In the genomic region with DNA sequence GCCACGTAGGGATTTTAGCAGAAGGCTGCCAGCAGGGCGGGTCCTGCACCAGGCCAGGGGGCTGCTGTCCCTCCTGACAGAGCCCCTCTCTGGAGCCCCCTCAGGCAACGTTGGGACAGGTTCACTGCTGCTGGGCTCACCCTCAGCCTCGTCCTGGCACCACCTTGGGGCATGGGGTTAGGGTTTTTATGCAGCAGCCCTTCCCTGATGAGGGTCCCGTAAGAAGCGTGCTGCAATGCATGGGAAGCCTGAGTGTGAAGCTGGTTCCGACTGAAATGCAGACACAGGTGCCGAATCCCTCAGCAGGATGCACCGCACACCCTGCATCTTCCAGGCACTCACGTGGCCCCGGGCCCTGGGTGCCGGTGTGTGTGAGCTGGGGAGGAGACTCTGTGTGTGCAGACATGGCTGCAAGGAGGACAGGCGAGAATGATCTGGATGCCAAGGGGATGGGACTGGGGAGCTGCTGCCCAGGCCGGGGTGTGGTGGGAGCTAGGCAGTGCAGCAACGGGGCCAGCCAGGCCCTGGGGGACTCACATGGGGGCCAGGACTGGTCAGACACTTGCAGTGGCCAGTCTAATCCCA, we compare ENCODE assay signal across 12 cellular contexts. TPM values are rescaled to one million over a fixed set of nuclear protein-coding genes. Genes with fewer than 3 reads are reported as not detected.
DNase-seq lines count a peak whose midpoint lies in the region; TF ChIP-seq lines count a peak whose summit lies in the region.
"Had no signal": no experiment of that assay in that cellular context is flagged by ENCODE, and none has a peak within 500 bp of the region (broad histone marks: within the 10 kb centered on the region; RNA-seq: fewer than 3 reads in every experiment).

No MANE protein-coding gene starts in this region.

- no peak overlapping the region for H3K4me3 ChIP-seq in esophagus muscularis mucosa
- peak overlapping the region; percentile 12 for H3K4me3 ChIP-seq in mucosa of stomach (ENCODE audit: low read length)
- H3K4me3 ChIP-seq in SJCRH30: no peak overlapping the region

- WGBS in esophagus muscularis mucosa: 69% methylated on average over 14 of the region's 15 CpGs

- in situ Hi-C loops in GM13976 (cut with MboI; ENCODE audit: low sequenced_read_pairs, unreplicated experiment): no loop called here

- H3K36me3 Mint-ChIP-seq in T-helper 2 cell treated with Interferon-gamma antibody and Interleukin-4, amounts not matched to agents 5 μg/mL and 100 μg/mL, for 36 hours (ENCODE audit: low read depth): no peaks in the 10 kb centered on the region
- H3K36me3 Mint-ChIP-seq: IgD-negative memory B cell had no signal

- H3K9me3 ChIP-seq in esophagus muscularis mucosa (no peaks in the 10 kb centered on the region), mucosa of stomach (ENCODE audit: control insufficient read depth, low read length) (no peaks in the 10 kb centered on the region), SJCRH30 (replicated peaks) (no peaks in the 10 kb centered on the region)

- H3K36me3 ChIP-seq in esophagus muscularis mucosa: peaks cover 0 to 9% (median 8%) of the 10 kb centered on the region in 4 donors
- no peaks in the 10 kb centered on the region for H3K36me3 ChIP-seq in mucosa of stomach (ENCODE audit: control insufficient read depth, insufficient read depth, low read length)
- no peaks in the 10 kb centered on the region for H3K36me3 ChIP-seq in SJCRH30

- no peaks in the 10 kb centered on the region for H3K27me3 ChIP-seq in esophagus muscularis mucosa
- no peaks in the 10 kb centered on the region for H3K27me3 ChIP-seq in mucosa of stomach (ENCODE audit: control insufficient read depth, insufficient read depth, low read length)
- H3K27me3 ChIP-seq in SJCRH30: no peaks in the 10 kb centered on the region

- H3K4me1 ChIP-seq in esophagus muscularis mucosa (peaks cover 39 to 49% (median 47%) of the 10 kb centered on the region in 4 donors), mucosa of stomach (ENCODE audit: control insufficient read depth, insufficient read depth, low read length) (peaks cover 50% of the 10 kb centered on the region), SJCRH30 (no peaks in the 10 kb centered on the region)

- no peak for TF ChIP-seq POLR2A in esophagus muscularis mucosa (IDR thresholded peaks at IDR 0.05; ENCODE audit: low read depth)

- H3K9me3 Mint-ChIP-seq in T-helper 2 cell treated with Interferon-gamma antibody and Interleukin-4, amounts not matched to agents 5 μg/mL and 100 μg/mL, for 36 hours: no peaks in the 10 kb centered on the region
- H3K9me3 Mint-ChIP-seq: IgD-negative memory B cell had no signal

- TF ChIP-seq EP300 in esophagus muscularis mucosa (IDR thresholded peaks at IDR 0.05): no peak

- no peak for TF ChIP-seq CTCF in GM13976 (IDR thresholded peaks at IDR 0.05; ENCODE audit: borderline replicate concordance, control extremely low read depth, extremely low read depth, insufficient read depth, missing control alignments)
- no peak for TF ChIP-seq CTCF in esophagus muscularis mucosa (IDR thresholded peaks at IDR 0.05)

- H3K9ac ChIP-seq in mucosa of stomach (ENCODE audit: low read length): peak overlapping the region; percentile 6

- DNase-seq in Ammon's horn (ENCODE audit: low spot score): peak; percentile 6
- peak; percentile 51 for DNase-seq in GM13976 (ENCODE audit: low spot score)
- DNase-seq in esophagus muscularis mucosa (ENCODE audit: extremely low spot score): no peak
- DNase-seq in SHP77 treated with DMSO at 0.1 percent for 48 hours (lab: John Stamatoyannopoulos, UW): no peak
- DNase-seq in T-helper 2 cell treated with Interferon-gamma antibody and Interleukin-4, amounts not matched to agents 5 μg/mL and 100 μg/mL, for 36 hours (ENCODE audit: low spot score): no peak
- DNase-seq in Kasumi-1 (lab: John Stamatoyannopoulos, UW): no peak
- no peak for DNase-seq in SJCRH30
- DNase-seq: HCEC 1CT; NK-92 treated with Interleukin-12 subunit alpha and Interleukin-12 subunit beta, amount 100 ng/mL, for 24 hours had no signal

- H3K27me3 Mint-ChIP-seq in T-helper 2 cell treated with Interferon-gamma antibody and Interleukin-4, amounts not matched to agents 5 μg/mL and 100 μg/mL, for 36 hours (ENCODE audit: low read depth): no peaks in the 10 kb centered on the region

- no peak overlapping the region for H3K27ac Mint-ChIP-seq in T-helper 2 cell treated with Interferon-gamma antibody and Interleukin-4, amounts not matched to agents 5 μg/mL and 100 μg/mL, for 36 hours
- H3K27ac Mint-ChIP-seq: IgD-negative memory B cell had no signal

- H3K27ac ChIP-seq in esophagus muscularis mucosa (replicated peaks in 1 of 4): peak overlapping the region; percentile 47 to 80 (median 76)
- no peak overlapping the region for H3K27ac ChIP-seq in SJCRH30

- H3K4me3 Mint-ChIP-seq in T-helper 2 cell treated with Interferon-gamma antibody and Interleukin-4, amounts not matched to agents 5 μg/mL and 100 μg/mL, for 36 hours: no peak overlapping the region
- H3K4me3 Mint-ChIP-seq: IgD-negative memory B cell had no signal

- intact Hi-C loops in esophagus muscularis mucosa (cut with DNase I): no loop called here

- H3K4me1 Mint-ChIP-seq in T-helper 2 cell treated with Interferon-gamma antibody and Interleukin-4, amounts not matched to agents 5 μg/mL and 100 μg/mL, for 36 hours (ENCODE audit: low read depth): peaks cover 5% of the 10 kb centered on the region

RNA-seq across cellular contexts. Expression of a gene that starts 27.1 kb away (rescaled TPM):
- 10 to 100 TPM in 1 of 4 donors, 1 to 10 TPM in 3; 2.2 to 11.7 (median 6.2) TPM for total RNA-seq in esophagus muscularis mucosa
- 0.22 TPM in 1 of 2 replicates, not detected in the other for total RNA-seq in SJCRH30 (2014; rRNA removed; shearing (Covaris generic))
- total RNA-seq: endothelial cell of umbilical vein had no signal

Comparison
In these comparisons a context has a peak if more than half of its experiments do, and no peak if none do; other contexts are left out.
1. DNase-seq: peak in Ammon's horn (single experiment) and GM13976 (single experiment); none in esophagus muscularis mucosa (single experiment), SHP77 treated with DMSO at 0.1 percent for 48 hours (single experiment), T-helper 2 cell treated with Interferon-gamma antibody and Interleukin-4, amounts not matched to agents 5 μg/mL and 100 μg/mL, for 36 hours (single experiment), Kasumi-1 (0 of 2) and SJCRH30 (0 of 2).